Comparison of ENCODE assay signal across 16 cellular contexts in genomic region chr11:69154938-69155301, GRCh38. TPM values are rescaled to one million over a fixed set of nuclear protein-coding genes. Genes with fewer than 3 reads are reported as not detected.
DNase-seq lines count a peak whose midpoint lies in the region; ATAC-seq, FAIRE-seq and TF ChIP-seq lines count a peak whose summit lies in the region.
"Had no signal": no experiment of that assay in that cellular context is flagged by ENCODE, and none has a peak within 500 bp of the region (broad histone marks: within the 10 kb centered on the region; RNA-seq: fewer than 3 reads in every experiment).

No MANE protein-coding gene starts in this region.

- no peak overlapping the region for H2BK120ac ChIP-seq in H1 (replicated peaks; ENCODE audit: low read depth, low read length)

- no peaks in the 10 kb centered on the region for H3K27me3 Mint-ChIP-seq in stimulated activated memory B cell treated with anti-CD40 and anti-IgM and Interleukin-4, amounts not matched to agents 10 μg/mL and 1 μg/mL and 100 μg/mL, for 72 hours

- no peaks in the 10 kb centered on the region for H3K23me2 ChIP-seq in H1 (ENCODE audit: low read depth, low read length)

- no peak overlapping the region for H3K14ac ChIP-seq in H1 (ENCODE audit: insufficient read length)

- TF ChIP-seq CTCF in HepG2 (CRISPR knock-in tag; IDR thresholded peaks at IDR 0.05), result no peak
- TF ChIP-seq CTCF in right lobe of liver (IDR thresholded peaks at IDR 0.05), result no peak
- TF ChIP-seq CTCF in H1 (IDR thresholded peaks at IDR 0.05; ENCODE audit: control extremely low read depth in 1 of 3, insufficient read depth in 1 of 3, low read depth in 1 of 3, low read length in 3 of 3), result no peak

- no peak overlapping the region for H3K4ac ChIP-seq in H1 (replicated peaks; ENCODE audit: insufficient read length, low read depth, low read length)

- CTCF ChIA-PET in HepG2 (lab: Yijun Ruan, JAX; ENCODE audit: low intra/inter-chr PET ratio, low total read pairs), result no interaction called here
- CTCF ChIA-PET in H1 (lab: Charles Lee; ENCODE audit: partially characterized antibody), result interaction anchor here (0.9 to 4.4 kb wide), 3 partner anchors 9 to 56 kb away, joined by 3 to 25 read pairs (median 5); no protein-coding TSS in a partner anchor

- 0 out of 2 replicates have a peak overlapping the region, but pooled peaks have one; percentile 50 for H2BK12ac ChIP-seq in H1 (ENCODE audit: low read depth, low read length)

- no peak overlapping the region for H2BK15ac ChIP-seq in H1 (ENCODE audit: low read length)

- FAIRE-seq in HepG2 (lab: Jason Lieb, UNC) (no peak), H1 (lab: Jason Lieb, UNC) (no peak)

- H3K36me3 Mint-ChIP-seq in stimulated activated memory B cell treated with anti-CD40 and anti-IgM and Interleukin-4, amounts not matched to agents 10 μg/mL and 1 μg/mL and 100 μg/mL, for 72 hours, result peaks cover 20% of the 10 kb centered on the region
- H3K36me3 Mint-ChIP-seq: CD8-positive, alpha-beta T cell had no signal

- H3K79me2 ChIP-seq in HepG2 (ENCODE audit: insufficient read depth, low read length), result no peaks in the 10 kb centered on the region
- no peaks in the 10 kb centered on the region for H3K79me2 ChIP-seq in H1 (ENCODE audit: control insufficient read depth in 1 of 2, insufficient read depth in 2 of 2, low read length in 2 of 2)

- H3K4me2 ChIP-seq in HepG2 (ENCODE audit: low read depth, low read length) (no peak overlapping the region), H1 (ENCODE audit: insufficient read depth in 1 of 2, low read depth in 2 of 2, low read length in 2 of 2) (no peak overlapping the region)
- H3K4me2 ChIP-seq: BLaER1 treated with 17β-estradiol and CSF1 and Interleukin-3, amounts not matched to agents 10 nM and 100 nM had no signal

- H4K20me1 ChIP-seq in HepG2 (ENCODE audit: insufficient read depth, low read length) (no peaks in the 10 kb centered on the region), H1 (replicated peaks in 1 of 2; ENCODE audit: control insufficient read depth in 1 of 2, insufficient read depth in 2 of 2, low read length in 2 of 2) (no peaks in the 10 kb centered on the region)

- no peak overlapping the region for H3K4me3 Mint-ChIP-seq in stimulated activated memory B cell treated with anti-CD40 and anti-IgM and Interleukin-4, amounts not matched to agents 10 μg/mL and 1 μg/mL and 100 μg/mL, for 72 hours
- H3K4me3 Mint-ChIP-seq: CD8-positive, alpha-beta T cell had no signal

- H3K9ac ChIP-seq in HepG2 (ENCODE audit: insufficient read depth, low read depth, low read length) (no peak overlapping the region), H1 (replicated peaks in 1 of 4; ENCODE audit: extremely low read depth in 1 of 4, low read depth in 3 of 4, low read length in 3 of 4) (no peak overlapping the region)
- H3K9ac ChIP-seq: BLaER1 treated with 17β-estradiol and CSF1 and Interleukin-3, amounts not matched to agents 10 nM and 100 nM had no signal

- no peaks in the 10 kb centered on the region for H3K79me1 ChIP-seq in H1 (ENCODE audit: low read depth, low read length)

- H3K27me3 ChIP-seq in HepG2 (ENCODE audit: control insufficient read depth in 1 of 2, insufficient read depth in 2 of 2, low read length in 2 of 2) (no peaks in the 10 kb centered on the region), right lobe of liver (no peaks in the 10 kb centered on the region), H1 (replicated peaks in 1 of 4; ENCODE audit: control insufficient read depth in 3 of 4, extremely low read depth in 1 of 4, insufficient read depth in 3 of 4, low read length in 3 of 4) (no peaks in the 10 kb centered on the region)

- in situ Hi-C loops in HepG2 (cut with HindIII; ENCODE audit: extremely low pct_ligation_motif_present, low pct_unique_long_range_greater_than_20kb), result no loop called here

- H2AFZ ChIP-seq in HepG2 (ENCODE audit: low read length) (no peak overlapping the region), H1 (ENCODE audit: low read length) (no peak overlapping the region)

- WGBS in HepG2 (ENCODE audit: low lambda C conversion rate), result 40% methylated on average over 1 of the region's 10 CpGs
- 17% methylated on average over 1 of the region's 10 CpGs for WGBS in right lobe of liver (ENCODE audit: insufficient coverage, low coverage, low lambda C conversion rate, missing lambda C conversion rate)
- 89% methylated on average over 10 of the region's 10 CpGs; no CpG with 5 or more reads in 1 of the 2 experiments for WGBS in H1 (ENCODE audit: extremely low coverage in 1 of 2, insufficient coverage in 1 of 2, insufficient read length in 1 of 2, insufficient replicate concordance in 2 of 2, low coverage in 1 of 2, low lambda C conversion rate in 2 of 2, missing lambda C conversion rate in 1 of 2), 2 experiments

- H2AK5ac ChIP-seq in H1 (ENCODE audit: low read depth, low read length), result no peak overlapping the region

- 0 out of 2 replicates have a peak overlapping the region, but pooled peaks have one; percentile 3 for H4K8ac ChIP-seq in H1 (ENCODE audit: extremely low read depth, insufficient read depth, low read length)

- TF ChIP-seq EP300 in HepG2 (IDR thresholded peaks at IDR 0.05; ENCODE audit: low read depth in 2 of 2, low read length in 2 of 2), result no peak
- TF ChIP-seq EP300 in HepG2 (CRISPR knock-in tag; IDR thresholded peaks at IDR 0.05; ENCODE audit: borderline replicate concordance), result no peak
- no peak for TF ChIP-seq EP300 in H1 (IDR thresholded peaks at IDR 0.05; ENCODE audit: borderline replicate concordance in 1 of 2, low read depth in 2 of 2, low read length in 2 of 2)

- ATAC-seq in HepG2 (no peak), right lobe of liver (no peak), HG02970 (IDR thresholded peaks at IDR 0.05; ENCODE audit: low FRiP score, unreplicated experiment) (no peak)
- no peak for ATAC-seq in stimulated activated memory B cell treated with anti-CD40 and anti-IgM and Interleukin-4, amounts not matched to agents 10 μg/mL and 1 μg/mL and 100 μg/mL, for 72 hours
- ATAC-seq: CD8-positive, alpha-beta T cell had no signal

- no peak overlapping the region for H3K4me3 ChIP-seq in HepG2 (replicated peaks in 1 of 3; ENCODE audit: insufficient read depth in 1 of 3, low read depth in 2 of 3, low read length in 3 of 3)
- no peak overlapping the region for H3K4me3 ChIP-seq in right lobe of liver
- H3K4me3 ChIP-seq in H1 (ENCODE audit: extremely low read depth in 1 of 4, insufficient read depth in 2 of 4, low read depth in 3 of 4, low read length in 4 of 4), result no peak overlapping the region
- H3K4me3 ChIP-seq: BLaER1 treated with 17β-estradiol and CSF1 and Interleukin-3, amounts not matched to agents 10 nM and 100 nM; HAP-1 had no signal

- H2BK5ac ChIP-seq in H1 (ENCODE audit: low read depth, low read length), result no peak overlapping the region

- H3K18ac ChIP-seq in H1 (ENCODE audit: extremely low read depth, low read length), result no peak overlapping the region

- DNase-seq in HepG2 (ENCODE audit: low spot score) (no peak), right lobe of liver (no peak), H1 (ENCODE audit: low read depth in 1 of 2, low spot score in 2 of 2) (no peak), HPDE6-E6E7 (ENCODE audit: extremely low spot score) (no peak)
- DNase-seq in activated CD8-positive, alpha-beta memory T cell treated with anti-CD3 and anti-CD28 coated beads, Interleukin-2, amount 50 U/mL, for 4 hours, result no peak
- DNase-seq: Calu3; CD8-positive, alpha-beta T cell; DMS79 treated with DMSO at 0.1 percent for 48 hours; GF-D8; GOT3 had no signal

- TF ChIP-seq POLR2A in HepG2 (IDR thresholded peaks at IDR 0.05; ENCODE audit: insufficient read depth in 1 of 2, low read depth in 2 of 2, low read length in 2 of 2), result no peak
- TF ChIP-seq POLR2A in right lobe of liver (IDR thresholded peaks at IDR 0.05), result no peak
- TF ChIP-seq POLR2A in H1 (IDR thresholded peaks at IDR 0.05; ENCODE audit: control extremely low read depth in 1 of 2, low read depth in 2 of 2, low read length in 2 of 2), result no peak

- BruUV-seq in HepG2 (replicated peaks; lab: Mats Ljungman, UMichigan), result no TSS peak

- H3K27ac Mint-ChIP-seq in stimulated activated memory B cell treated with anti-CD40 and anti-IgM and Interleukin-4, amounts not matched to agents 10 μg/mL and 1 μg/mL and 100 μg/mL, for 72 hours, result peak overlapping the region; percentile 82
- H3K27ac Mint-ChIP-seq: B cell; CD8-positive, alpha-beta T cell had no signal

- intact Hi-C loops in HepG2 (cut with micrococcal nuclease; ENCODE audit: unreplicated experiment) (no loop called here), right lobe of liver (cut with DNase I) (no loop called here)

- no peak overlapping the region for H3K27ac ChIP-seq in HepG2 (ENCODE audit: extremely low read length, insufficient read depth, low read length)
- H3K27ac ChIP-seq in right lobe of liver, result no peak overlapping the region
- no peak overlapping the region for H3K27ac ChIP-seq in H1 (ENCODE audit: low read depth, low read length)
- H3K27ac ChIP-seq: BLaER1 treated with 17β-estradiol and CSF1 and Interleukin-3, amounts not matched to agents 10 nM and 100 nM; HL-60 had no signal

- H3K56ac ChIP-seq in H1 (replicated peaks; ENCODE audit: insufficient read length, low read depth, low read length), result no peak overlapping the region

- H3K9me3 ChIP-seq in HepG2 (ENCODE audit: low read length) (no peaks in the 10 kb centered on the region), right lobe of liver (no peaks in the 10 kb centered on the region), H1 (ENCODE audit: insufficient read depth in 2 of 2, low read depth in 1 of 2, low read length in 1 of 2) (no peaks in the 10 kb centered on the region)

- peaks cover 41% of the 10 kb centered on the region for H3K4me1 Mint-ChIP-seq in stimulated activated memory B cell treated with anti-CD40 and anti-IgM and Interleukin-4, amounts not matched to agents 10 μg/mL and 1 μg/mL and 100 μg/mL, for 72 hours

- no peaks in the 10 kb centered on the region for H3K36me3 ChIP-seq in HepG2 (replicated peaks in 1 of 2; ENCODE audit: control insufficient read depth in 1 of 2, insufficient read depth in 2 of 2, low read length in 2 of 2)
- H3K36me3 ChIP-seq in right lobe of liver, result no peaks in the 10 kb centered on the region
- H3K36me3 ChIP-seq in H1 (ENCODE audit: control insufficient read depth in 2 of 4, insufficient read depth in 4 of 4, low read length in 3 of 4), result no peaks in the 10 kb centered on the region
- H3K36me3 ChIP-seq: BLaER1 treated with 17β-estradiol and CSF1 and Interleukin-3, amounts not matched to agents 10 nM and 100 nM; HAP-1 had no signal

- H3K4me1 ChIP-seq in HepG2 (ENCODE audit: insufficient read depth, low read length), result peaks cover 63% of the 10 kb centered on the region
- H3K4me1 ChIP-seq in right lobe of liver, result no peaks in the 10 kb centered on the region
- H3K4me1 ChIP-seq in H1 (replicated peaks in 1 of 4; ENCODE audit: control insufficient read depth in 3 of 4, insufficient read depth in 4 of 4, low read length in 3 of 4), result peaks cover 0 to 10% (median 5%) of the 10 kb centered on the region in 4 experiments
- H3K4me1 ChIP-seq: BLaER1 treated with 17β-estradiol and CSF1 and Interleukin-3, amounts not matched to agents 10 nM and 100 nM; HAP-1 had no signal

- peaks cover 2% of the 10 kb centered on the region for H3K9me3 Mint-ChIP-seq in stimulated activated memory B cell treated with anti-CD40 and anti-IgM and Interleukin-4, amounts not matched to agents 10 μg/mL and 1 μg/mL and 100 μg/mL, for 72 hours
- H3K9me3 Mint-ChIP-seq: CD8-positive, alpha-beta T cell had no signal

- POLR2A ChIA-PET in HepG2 (lab: Yijun Ruan, JAX), result no interaction called here
- POLR2A ChIA-PET in H1 (lab: Charles Lee; ENCODE audit: partially characterized antibody), result no interaction called here

- H3K23ac ChIP-seq in H1 (ENCODE audit: insufficient read length), result no peak overlapping the region

- no peak overlapping the region for H2BK20ac ChIP-seq in H1 (ENCODE audit: low read length)

- TF ChIP-seq RAD21 in HepG2 (CRISPR knock-in tag; IDR thresholded peaks at IDR 0.05) (no peak), H1 (IDR thresholded peaks at IDR 0.05 in 1 of 2, conservative IDR thresholded peaks at IDR 0.05 in 1 of 2; ENCODE audit: low read depth in 2 of 2, low read length in 2 of 2) (no peak)

- H4K91ac ChIP-seq in H1 (replicated peaks; ENCODE audit: insufficient read length, low read length), result no peak overlapping the region

- H4K5ac ChIP-seq in H1 (ENCODE audit: insufficient read length, low read depth, low read length), result no peak overlapping the region

RNA-seq across cellular contexts. Expression of gene SMIM38, which starts 0.8 kb away (rescaled TPM):
- total RNA-seq in HepG2 (2016; rRNA removed; fragmentation: Illumina TruSeq; extraction: Trizol) (0.40 TPM in 1 of 2 replicates, not detected in the other), right lobe of liver (not detected)
- 0.18 TPM in 1 of 2 replicates, not detected in the other for total RNA-seq in HepG2 (2016; cell fraction: cytosol; rRNA removed; fragmentation: Illumina TruSeq; extraction: Trizol; ENCODE audit: low read depth)
- 0.39 and 0.61 TPM in 2 replicates for total RNA-seq in HepG2 (2016; cell fraction: insoluble cytoplasmic fraction; rRNA removed; fragmentation: Illumina TruSeq; extraction: Trizol)
- 0.24 and 0.25 TPM in 2 replicates for total RNA-seq in HepG2 (2016; cell fraction: membrane; rRNA removed; fragmentation: Illumina TruSeq; extraction: Trizol)
- total RNA-seq in HepG2 (2016; cell fraction: nucleus; rRNA removed; fragmentation: Illumina TruSeq; extraction: Trizol), result 0.43 and 0.91 TPM in 2 replicates
- polyA plus RNA-seq in HepG2 (2011; rRNA removed) (0.30 and 0.42 TPM in 2 replicates), H1 (2011; rRNA removed) (0.17 TPM in 2 replicates)
- 0.12 and 0.32 TPM in 2 replicates for polyA plus RNA-seq in HepG2 (2011; cell fraction: cytosol; rRNA removed)
- 3.5 and 3.6 TPM in 2 replicates for polyA plus RNA-seq in HepG2 (2011; cell fraction: nucleus; rRNA removed)
- 0.39 and 0.67 TPM in 2 replicates for polyA plus RNA-seq in HepG2 (2012)
- polyA plus RNA-seq in HepG2 (2016; cell fraction: cytosol; fragmentation: Illumina TruSeq; extraction: Trizol; ENCODE audit: low read depth), result not detected in 2 replicates
- polyA plus RNA-seq in HepG2 (2016; cell fraction: insoluble cytoplasmic fraction; fragmentation: Illumina TruSeq; extraction: Trizol; ENCODE audit: low read depth), result 0.09 TPM in 1 of 2 replicates, not detected in the other
- polyA plus RNA-seq in HepG2 (2016; cell fraction: membrane; fragmentation: Illumina TruSeq; extraction: Trizol; ENCODE audit: low read depth), result not detected in 2 replicates
- 0.45 and 0.49 TPM in 2 replicates for polyA plus RNA-seq in HepG2 (2016; cell fraction: nucleus; fragmentation: Illumina TruSeq; extraction: Trizol; ENCODE audit: insufficient read depth, low read depth)
- polyA minus RNA-seq in HepG2 (2011; rRNA and poly(A)+ RNA removed; ENCODE audit: low replicate concordance), result 0.09 and 1.2 TPM in 2 replicates
- not detected in 2 replicates for polyA minus RNA-seq in HepG2 (2011; cell fraction: cytosol; rRNA and poly(A)+ RNA removed)
- 1.4 and 2.1 TPM in 2 replicates for polyA minus RNA-seq in HepG2 (2011; cell fraction: nucleus; rRNA and poly(A)+ RNA removed)
- total RNA-seq in H1 (2021; fragmentation: NEBNext Ultra II Directional; extraction: Animal tissue kit (Norgen Biotek cat#: 25700)), result 0.15 and 0.20 TPM in 2 replicates
- polyA plus RNA-seq in H1 (2011; cell fraction: cytosol; rRNA removed), result 0.13 TPM
- polyA plus RNA-seq in H1 (2011; cell fraction: nucleus; rRNA removed), result 1.6 TPM
- polyA plus RNA-seq in H1 (2012, experiment 1 of 2), result 0.26 to 0.81 TPM (median 0.35 TPM) in 4 replicates
- not detected for polyA plus RNA-seq in H1 (2012, experiment 2 of 2)
- 0.04 TPM for polyA plus RNA-seq in H1 (2013, experiment 1 of 2)
- 0.07 TPM for polyA plus RNA-seq in H1 (2013, experiment 2 of 2)
- polyA minus RNA-seq in H1 (2011; rRNA and poly(A)+ RNA removed), result 0.38 and 0.44 TPM in 2 replicates
- 0.51 TPM for polyA minus RNA-seq in H1 (2011; cell fraction: cytosol; rRNA and poly(A)+ RNA removed)
- 0.60 TPM for polyA minus RNA-seq in H1 (2011; cell fraction: nucleus; rRNA and poly(A)+ RNA removed)
- total RNA-seq: CD8-positive, alpha-beta T cell had no signal
